In the genomic region with DNA sequence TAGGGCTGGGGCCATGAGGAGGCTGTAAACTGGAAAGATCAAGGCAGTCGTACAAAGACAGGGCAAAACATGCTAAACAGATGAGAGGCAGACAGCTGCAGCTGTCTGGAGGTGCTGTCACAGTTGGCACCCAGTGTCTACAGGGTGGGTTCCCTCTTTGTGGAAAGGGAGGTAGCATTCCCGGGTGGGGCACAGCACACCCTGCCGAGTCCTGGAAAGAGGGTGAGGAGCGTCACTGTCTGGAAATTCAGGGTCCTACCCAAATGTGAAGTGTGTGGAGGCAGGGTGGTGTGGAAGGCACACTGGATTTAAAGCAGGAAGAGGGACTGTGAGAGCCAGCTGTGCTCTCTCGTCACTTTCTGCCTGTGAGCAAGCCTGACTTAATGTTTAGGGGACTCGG, we compare ENCODE assay signal across 29 cellular contexts.
"Had no signal": no experiment of that assay in that cellular context is flagged by ENCODE, and none has a peak within 500 bp of the region (broad histone marks: within the 10 kb centered on the region; RNA-seq: fewer than 3 reads in every experiment).

No MANE protein-coding gene starts in this region.

- H3K36me3 Mint-ChIP-seq: activated CD4-positive, alpha-beta memory T cell treated with anti-CD3 and anti-CD28 coated beads for 36 hours; activated naive CD4-positive, alpha-beta T cell treated with anti-CD3 and anti-CD28 coated beads, Interleukin-2, amount 50 U/mL, for 72 hours; IgD-negative memory B cell had no signal

- FAIRE-seq: RCC 7860 had no signal

- H3K4me1 Mint-ChIP-seq: activated CD4-positive, alpha-beta T cell treated with anti-CD3 and anti-CD28 coated beads, Interleukin-2, amount 10 ng/mL, durations not matched to agents 7 days and 5 days; activated naive CD8-positive, alpha-beta T cell treated with anti-CD3 and anti-CD28 coated beads, Interleukin-2, amount 50 U/mL, for 24 hours had no signal

- H3K27ac ChIP-seq: ascending aorta, body of pancreas, cardiac muscle cell had no signal

- H3K4me3 Mint-ChIP-seq: activated CD4-positive, alpha-beta memory T cell treated with anti-CD3 and anti-CD28 coated beads for 36 hours; activated CD4-positive, alpha-beta T cell treated with anti-CD3 and anti-CD28 coated beads, Interleukin-2, amount 10 ng/mL, durations not matched to agents 7 days and 5 days; activated naive CD8-positive, alpha-beta T cell treated with anti-CD3 and anti-CD28 coated beads, Interleukin-2, amount 50 U/mL, for 24 hours; activated T-cell treated with anti-CD3 and anti-CD28 coated beads, Interleukin-2, amount 50 U/mL, for 4 hours; IgD-negative memory B cell; T-helper 17 cell had no signal

- H3K4me3 ChIP-seq: ascending aorta, body of pancreas, cardiac muscle cell had no signal

- H3K27ac Mint-ChIP-seq: activated CD4-positive, alpha-beta memory T cell treated with anti-CD3 and anti-CD28 coated beads for 36 hours; activated CD4-positive, alpha-beta T cell treated with anti-CD3 and anti-CD28 coated beads, Interleukin-2, amount 10 ng/mL, durations not matched to agents 7 days and 5 days; activated naive CD4-positive, alpha-beta T cell treated with anti-CD3 and anti-CD28 coated beads, Interleukin-2, amount 50 U/mL, for 72 hours; activated naive CD8-positive, alpha-beta T cell treated with anti-CD3 and anti-CD28 coated beads, Interleukin-2, amount 50 U/mL, for 24 hours; IgD-negative memory B cell; T-helper 17 cell had no signal

- H3K9me3 Mint-ChIP-seq: activated CD4-positive, alpha-beta memory T cell treated with anti-CD3 and anti-CD28 coated beads for 36 hours; activated CD4-positive, alpha-beta T cell treated with anti-CD3 and anti-CD28 coated beads, Interleukin-2, amount 10 ng/mL, durations not matched to agents 7 days and 5 days; activated naive CD4-positive, alpha-beta T cell treated with anti-CD3 and anti-CD28 coated beads, Interleukin-2, amount 50 U/mL, for 72 hours; activated naive CD8-positive, alpha-beta T cell treated with anti-CD3 and anti-CD28 coated beads, Interleukin-2, amount 50 U/mL, for 24 hours; activated T-cell treated with anti-CD3 and anti-CD28 coated beads, Interleukin-2, amount 50 U/mL, for 4 hours; IgD-negative memory B cell had no signal

- H3K4me1 ChIP-seq: ascending aorta had no signal

- ATAC-seq: activated naive CD4-positive, alpha-beta T cell treated with anti-CD3 and anti-CD28 coated beads, Interleukin-2, amount 50 U/mL, for 72 hours; activated naive CD8-positive, alpha-beta T cell treated with anti-CD3 and anti-CD28 coated beads, Interleukin-2, amount 50 U/mL, for 24 hours; activated T-cell treated with anti-CD3 and anti-CD28 coated beads, Interleukin-2, amount 50 U/mL, for 4 hours; body of pancreas; T-helper 17 cell had no signal

- H3K36me3 ChIP-seq: ascending aorta, cardiac muscle cell had no signal

- H3K27me3 ChIP-seq: ascending aorta, body of pancreas, cardiac muscle cell had no signal

- H3K9me3 ChIP-seq: ascending aorta, body of pancreas had no signal

- DNase-seq: activated CD4-positive, alpha-beta memory T cell treated with anti-CD3 and anti-CD28 coated beads for 36 hours; activated CD4-positive, alpha-beta T cell treated with anti-CD3 and anti-CD28 coated beads, Interleukin-2, amount 10 ng/mL, durations not matched to agents 7 days and 5 days; activated CD4-positive, CD25-positive, alpha-beta regulatory T cell; activated CD8-positive, alpha-beta memory T cell treated with anti-CD3 and anti-CD28 coated beads for 24 hours; activated effector memory CD4-positive, alpha-beta T cell treated with anti-CD3 and anti-CD28 coated beads, Interleukin-2, amount 50 U/mL, for 16 hours; activated naive CD4-positive, alpha-beta T cell treated with Interleukin-2 at 50 U/mL for 16 hours; activated naive CD8-positive, alpha-beta T cell treated with anti-CD3 and anti-CD28 coated beads, Interleukin-2, amount 50 U/mL, for 24 hours; activated T-cell treated with anti-CD3 and anti-CD28 coated beads, Interleukin-2, amount 50 U/mL, for 4 hours; amniotic stem cell; body of pancreas; KG1; NCI-H1092; NCI-H1417; NCI-H1694; NCI-H2029; NCI-H2107; NCI-H2171 treated with DMSO at 0.1 percent for 48 hours; NCI-H226; NCI-H510A; NCI-H526 treated with DMSO at 0.1 percent for 48 hours; NK-92 treated with Interleukin-12 subunit alpha and Interleukin-12 subunit beta, amount 100 ng/mL, for 24 hours; SHP77; T-helper 17 cell; T-helper 9 cell had no signal

- H3K27me3 Mint-ChIP-seq: activated CD4-positive, alpha-beta T cell treated with anti-CD3 and anti-CD28 coated beads, Interleukin-2, amount 10 ng/mL, durations not matched to agents 7 days and 5 days had no signal
